ENCODE assay signal across 10 cellular contexts in genomic region chr5:124735169-124735858, GRCh38. TPM values are rescaled to one million over a fixed set of nuclear protein-coding genes. Genes with fewer than 3 reads are reported as not detected.
DNase-seq lines count a peak whose midpoint lies in the region; ATAC-seq and TF ChIP-seq lines count a peak whose summit lies in the region.
"Had no signal": no experiment of that assay in that cellular context is flagged by ENCODE, and none has a peak within 500 bp of the region (broad histone marks: within the 10 kb centered on the region; RNA-seq: fewer than 3 reads in every experiment).

No MANE protein-coding gene starts in this region.

- no peak overlapping the region for H3K27ac Mint-ChIP-seq in CD14-positive monocyte
- H3K27ac Mint-ChIP-seq: activated naive CD4-positive, alpha-beta T cell treated with anti-CD3 and anti-CD28 coated beads, Interleukin-2, amount 50 U/mL, for 24 hours had no signal

- H4K20me1 ChIP-seq in fibroblast of lung (ENCODE audit: control insufficient read depth, extremely low read depth, insufficient read depth, low read length) = no peaks in the 10 kb centered on the region

- peaks cover 9% of the 10 kb centered on the region for H3K4me1 Mint-ChIP-seq in CD14-positive monocyte
- H3K4me1 Mint-ChIP-seq: activated naive CD4-positive, alpha-beta T cell treated with anti-CD3 and anti-CD28 coated beads, Interleukin-2, amount 50 U/mL, for 24 hours had no signal

- H3K27ac ChIP-seq in fibroblast of lung (ENCODE audit: insufficient read depth, low read length) (peak overlapping the region; percentile 67), neutrophil (no peak overlapping the region)
- H3K27ac ChIP-seq: KMS-11 had no signal

- no peaks in the 10 kb centered on the region for H3K27me3 ChIP-seq in fibroblast of lung (ENCODE audit: control insufficient read depth, insufficient read depth, low read length)
- H3K27me3 ChIP-seq in neutrophil = peaks cover 19% of the 10 kb centered on the region

- H3K9me3 Mint-ChIP-seq in CD14-positive monocyte = no peaks in the 10 kb centered on the region

- peak overlapping the region; percentile 30 to 52 (median 40) for H3K4me3 ChIP-seq in fibroblast of lung (replicated peaks in 1 of 4; ENCODE audit: control extremely low read depth in 1 of 4, insufficient read depth in 1 of 4, low read depth in 3 of 4, low read length in 4 of 4)
- H3K4me3 ChIP-seq in neutrophil (ENCODE audit: low read depth in 1 of 2, low read length in 1 of 2) = peak overlapping the region; percentile 16 to 25

- H3K4me2 ChIP-seq in fibroblast of lung (ENCODE audit: extremely low read depth, insufficient read depth, low read length) = peak overlapping the region; percentile 78
- H3K4me2 ChIP-seq: KMS-11 had no signal

- peaks cover 12% of the 10 kb centered on the region for H3K79me2 ChIP-seq in fibroblast of lung (ENCODE audit: control insufficient read depth, insufficient read depth, low read length)

- H3K36me3 ChIP-seq in fibroblast of lung (ENCODE audit: control insufficient read depth, insufficient read depth, low read length) = no peaks in the 10 kb centered on the region
- H3K36me3 ChIP-seq in neutrophil = no peaks in the 10 kb centered on the region

- no peak overlapping the region for H2AFZ ChIP-seq in fibroblast of lung (ENCODE audit: low read length)

- H3K27me3 Mint-ChIP-seq in CD14-positive monocyte (ENCODE audit: low read depth in 3 of 3) = peaks cover 8 to 13% (median 9%) of the 10 kb centered on the region in 3 donors

- intact Hi-C loops in CD14-positive monocyte (cut with micrococcal nuclease) = no loop called here

- H3K36me3 Mint-ChIP-seq in CD14-positive monocyte = no peaks in the 10 kb centered on the region

- H3K9me3 ChIP-seq in fibroblast of lung (ENCODE audit: control insufficient read depth, insufficient read depth, low read depth, low read length) (no peaks in the 10 kb centered on the region), neutrophil (no peaks in the 10 kb centered on the region)

- no peak for ATAC-seq in HG03196 (IDR thresholded peaks at IDR 0.05; ENCODE audit: unreplicated experiment)
- no peak for ATAC-seq in HG02610 (IDR thresholded peaks at IDR 0.05; ENCODE audit: unreplicated experiment)

- H3K4me3 Mint-ChIP-seq in CD14-positive monocyte = peak overlapping the region; percentile 13 to 86
- H3K4me3 Mint-ChIP-seq: activated naive CD4-positive, alpha-beta T cell treated with anti-CD3 and anti-CD28 coated beads, Interleukin-2, amount 50 U/mL, for 24 hours had no signal

- TF ChIP-seq CTCF in CD14-positive monocyte (IDR thresholded peaks at IDR 0.05) (no peak), fibroblast of lung (conservative IDR thresholded peaks at IDR 0.05 in 1 of 2, IDR thresholded peaks at IDR 0.05 in 1 of 2; ENCODE audit: low read depth in 1 of 2, low read length in 2 of 2) (no peak), neutrophil (IDR thresholded peaks at IDR 0.05) (no peak)

- H3K4me1 ChIP-seq in fibroblast of lung (ENCODE audit: control insufficient read depth, extremely low read depth, insufficient read depth, low read length) = peaks cover 3% of the 10 kb centered on the region
- peaks cover 0 to 3% of the 10 kb centered on the region in 2 experiments for H3K4me1 ChIP-seq in neutrophil (ENCODE audit: control insufficient read depth in 1 of 2, insufficient read depth in 1 of 2, low read depth in 1 of 2, low read length in 1 of 2)

- peak overlapping the region; percentile 26 for H3K9ac ChIP-seq in fibroblast of lung (ENCODE audit: insufficient read depth, low read length)
- H3K9ac ChIP-seq: KMS-11 had no signal

- no peak for TF ChIP-seq POLR2A in erythroblast (IDR thresholded peaks at IDR 0.05; ENCODE audit: low read length)

- DNase-seq in CD14-positive monocyte (ENCODE audit: low spot score) (no peak), NCI-H524 (lab: John Stamatoyannopoulos, UW) (peak; percentile 92), fibroblast of lung (ENCODE audit: low read depth in 2 of 2) (peak; percentile 30 to 82), erythroblast (lab: John Stamatoyannopoulos, UW) (no peak), OCI-M2 (lab: John Stamatoyannopoulos, UW; ENCODE audit: unreplicated experiment) (no peak)

RNA-seq across cellular contexts. Expression of gene ZNF608, which starts 11.1 kb away (rescaled TPM):
- polyA plus RNA-seq in CD14-positive monocyte (not detected), fibroblast of lung (12.4 and 16.5 TPM in 2 replicates)
- 18.0 and 25.3 TPM in 2 replicates for total RNA-seq in fibroblast of lung
- polyA plus RNA-seq in fibroblast of lung (2012) = 11.4 and 12.2 TPM in 2 replicates
- 7.8 and 16.1 TPM in 2 replicates for polyA minus RNA-seq in fibroblast of lung (ENCODE audit: low replicate concordance)

Comparison
In these comparisons a context has a peak if more than half of its experiments do, and no peak if none do; other contexts are left out.
1. DNase-seq: peak in NCI-H524 (2 of 2) and fibroblast of lung (2 of 2); none in CD14-positive monocyte (single experiment), erythroblast (0 of 2) and OCI-M2 (single experiment).
2. RNA of gene ZNF608, which starts 11.1 kb away (polyA plus RNA-seq): 11.4 to 16.5 TPM in fibroblast of lung; not detected in CD14-positive monocyte; every median in the first group is over 10 times any median in the second.